In genomic region chr4:2071912-2072867, GRCh38 we compare ENCODE assay signal across 16 cellular contexts. TPM values are rescaled to one million over a fixed set of nuclear protein-coding genes. Genes with fewer than 3 reads are reported as not detected.
A peak's percentile ranks its signal among the peaks of the same experiment; 100 is the strongest.
DNase-seq lines count a peak whose midpoint lies in the region; ATAC-seq and TF ChIP-seq lines count a peak whose summit lies in the region.
"Had no signal": no experiment of that assay in that cellular context is flagged by ENCODE, and none has a peak within 500 bp of the region (broad histone marks: within the 10 kb centered on the region; RNA-seq: fewer than 3 reads in every experiment).

No MANE protein-coding gene starts in this region.

- H3K27ac ChIP-seq in lower lobe of right lung (no peak overlapping the region), testis (no peak overlapping the region)
- H3K27ac ChIP-seq: SJSA1, VCaP had no signal

- H3K4me1 ChIP-seq in lower lobe of right lung (no peaks in the 10 kb centered on the region), testis (peaks cover 46% of the 10 kb centered on the region)
- H3K4me1 ChIP-seq: SJSA1 had no signal

- POLR2A ChIA-PET in activated naive CD8-positive, alpha-beta T cell treated with anti-CD3 and anti-CD28 coated beads, Interleukin-2, amount 10 ng/mL, durations not matched to agents 7 days and 5 days (lab: Charles Lee) = no interaction called here
- POLR2A ChIA-PET in WTC11 (lab: Charles Lee) = no interaction called here

- DNase-seq in activated naive CD8-positive, alpha-beta T cell treated with anti-CD3 and anti-CD28 coated beads, Interleukin-2, amount 10 ng/mL, durations not matched to agents 7 days and 5 days = peak; percentile 22
- DNase-seq in activated naive CD8-positive, alpha-beta T cell treated with anti-CD3 and anti-CD28 coated beads, Interleukin-2, amount 50 U/mL, for 24 hours = no peak
- DNase-seq in WTC11 (ENCODE audit: low spot score) (peak; percentile 24), lower lobe of right lung (peak; percentile 38), testis (peak; percentile 82), NCI-H2227 treated with DMSO at 0.1 percent for 48 hours (lab: John Stamatoyannopoulos, UW) (no peak), NCI-H2171 (lab: John Stamatoyannopoulos, UW) (no peak)
- DNase-seq: activated naive CD4-positive, alpha-beta T cell treated with anti-CD3 and anti-CD28 coated beads, Interleukin-2, amount 50 U/mL, for 16 hours; central memory CD4-positive, alpha-beta T cell; HCEC 1CT; NCI-H2029 treated with DMSO at 0.1 percent for 48 hours had no signal

- intact Hi-C loops in lower lobe of right lung (cut with DNase I) (no loop called here), testis (cut with DNase I; ENCODE audit: low total_unique reads) (no loop called here)

- TF ChIP-seq CTCF in WTC11 (IDR thresholded peaks at IDR 0.05) (no peak), lower lobe of right lung (IDR thresholded peaks at IDR 0.05) (no peak), testis (IDR thresholded peaks at IDR 0.05) (no peak)

- no peak overlapping the region for H3K4me3 ChIP-seq in lower lobe of right lung
- H3K4me3 ChIP-seq in testis = no peak overlapping the region
- H3K4me3 ChIP-seq: SJSA1 had no signal

- no peaks in the 10 kb centered on the region for H3K36me3 Mint-ChIP-seq in activated naive CD8-positive, alpha-beta T cell treated with anti-CD3 and anti-CD28 coated beads, Interleukin-2, amount 10 ng/mL, durations not matched to agents 7 days and 5 days
- H3K36me3 Mint-ChIP-seq in activated naive CD8-positive, alpha-beta T cell treated with anti-CD3 and anti-CD28 coated beads, Interleukin-2, amount 50 U/mL, for 24 hours (ENCODE audit: low read depth) = no peaks in the 10 kb centered on the region
- H3K36me3 Mint-ChIP-seq in WTC11 = no peaks in the 10 kb centered on the region

- CTCF ChIA-PET in WTC11 (lab: Charles Lee) = interaction anchor here (0.6 to 1.2 kb wide), 2 partner anchors 15 to 183 kb away, joined by 3 read pairs; no protein-coding TSS in a partner anchor

- H3K9me3 ChIP-seq in lower lobe of right lung (no peaks in the 10 kb centered on the region), testis (no peaks in the 10 kb centered on the region)
- H3K9me3 ChIP-seq: SJSA1 had no signal

- WGBS in testis, 2 donors = 40 to 59% methylated on average over 1 to 26 of the region's 28 CpGs

- no peaks in the 10 kb centered on the region for H3K9me3 Mint-ChIP-seq in activated naive CD8-positive, alpha-beta T cell treated with anti-CD3 and anti-CD28 coated beads, Interleukin-2, amount 10 ng/mL, durations not matched to agents 7 days and 5 days
- H3K9me3 Mint-ChIP-seq in activated naive CD8-positive, alpha-beta T cell treated with anti-CD3 and anti-CD28 coated beads, Interleukin-2, amount 50 U/mL, for 24 hours = no peaks in the 10 kb centered on the region
- H3K9me3 Mint-ChIP-seq in WTC11 = no peaks in the 10 kb centered on the region
- H3K9me3 Mint-ChIP-seq: stimulated activated naive CD8-positive, alpha-beta T cell treated with anti-CD3 and anti-CD28 coated beads, Interleukin-15, Interleukin-2, amounts not matched to agents 100 ng/mL and 50 ng/mL, for 24 hours had no signal

- TF ChIP-seq POLR2A in testis (IDR thresholded peaks at IDR 0.05) = no peak

- H3K27me3 Mint-ChIP-seq in activated naive CD8-positive, alpha-beta T cell treated with anti-CD3 and anti-CD28 coated beads, Interleukin-2, amount 10 ng/mL, durations not matched to agents 7 days and 5 days = no peaks in the 10 kb centered on the region
- H3K27me3 Mint-ChIP-seq in activated naive CD8-positive, alpha-beta T cell treated with anti-CD3 and anti-CD28 coated beads, Interleukin-2, amount 50 U/mL, for 24 hours = no peaks in the 10 kb centered on the region
- no peaks in the 10 kb centered on the region for H3K27me3 Mint-ChIP-seq in WTC11 (ENCODE audit: low read depth)
- H3K27me3 Mint-ChIP-seq: stimulated activated naive CD8-positive, alpha-beta T cell treated with anti-CD3 and anti-CD28 coated beads, Interleukin-15, Interleukin-2, amounts not matched to agents 100 ng/mL and 50 ng/mL, for 24 hours had no signal

- no peak overlapping the region for H3K4me3 Mint-ChIP-seq in activated naive CD8-positive, alpha-beta T cell treated with anti-CD3 and anti-CD28 coated beads, Interleukin-2, amount 10 ng/mL, durations not matched to agents 7 days and 5 days
- no peak overlapping the region for H3K4me3 Mint-ChIP-seq in activated naive CD8-positive, alpha-beta T cell treated with anti-CD3 and anti-CD28 coated beads, Interleukin-2, amount 50 U/mL, for 24 hours
- no peak overlapping the region for H3K4me3 Mint-ChIP-seq in WTC11
- H3K4me3 Mint-ChIP-seq: stimulated activated naive CD8-positive, alpha-beta T cell treated with anti-CD3 and anti-CD28 coated beads, Interleukin-15, Interleukin-2, amounts not matched to agents 100 ng/mL and 50 ng/mL, for 24 hours had no signal

- no peaks in the 10 kb centered on the region for H3K4me1 Mint-ChIP-seq in activated naive CD8-positive, alpha-beta T cell treated with anti-CD3 and anti-CD28 coated beads, Interleukin-2, amount 10 ng/mL, durations not matched to agents 7 days and 5 days
- no peaks in the 10 kb centered on the region for H3K4me1 Mint-ChIP-seq in activated naive CD8-positive, alpha-beta T cell treated with anti-CD3 and anti-CD28 coated beads, Interleukin-2, amount 50 U/mL, for 24 hours
- H3K4me1 Mint-ChIP-seq in WTC11 = peaks cover 17% of the 10 kb centered on the region

- no peak for ATAC-seq in activated naive CD8-positive, alpha-beta T cell treated with anti-CD3 and anti-CD28 coated beads, Interleukin-2, amount 10 ng/mL, durations not matched to agents 7 days and 5 days (ENCODE audit: low read depth)
- no peak for ATAC-seq in activated naive CD8-positive, alpha-beta T cell treated with anti-CD3 and anti-CD28 coated beads, Interleukin-2, amount 50 U/mL, for 24 hours
- ATAC-seq in WTC11 (peak; percentile 13), lower lobe of right lung (no peak), GM18498 (IDR thresholded peaks at IDR 0.05; ENCODE audit: unreplicated experiment) (no peak)

- H3K27ac Mint-ChIP-seq in activated naive CD8-positive, alpha-beta T cell treated with anti-CD3 and anti-CD28 coated beads, Interleukin-2, amount 10 ng/mL, durations not matched to agents 7 days and 5 days = no peak overlapping the region
- no peak overlapping the region for H3K27ac Mint-ChIP-seq in activated naive CD8-positive, alpha-beta T cell treated with anti-CD3 and anti-CD28 coated beads, Interleukin-2, amount 50 U/mL, for 24 hours
- H3K27ac Mint-ChIP-seq in WTC11 = no peak overlapping the region
- H3K27ac Mint-ChIP-seq: stimulated activated naive CD8-positive, alpha-beta T cell treated with anti-CD3 and anti-CD28 coated beads, Interleukin-15, Interleukin-2, amounts not matched to agents 100 ng/mL and 50 ng/mL, for 24 hours had no signal

- H3K36me3 ChIP-seq in lower lobe of right lung (no peaks in the 10 kb centered on the region), testis (ENCODE audit: low read depth, missing control alignments) (no peaks in the 10 kb centered on the region)
- H3K36me3 ChIP-seq: SJSA1 had no signal

- H3K27me3 ChIP-seq in lower lobe of right lung (ENCODE audit: low read depth) (peaks cover 17% of the 10 kb centered on the region), testis (no peaks in the 10 kb centered on the region)
- H3K27me3 ChIP-seq: SJSA1 had no signal

TF ChIP-seq in WTC11, 78 proteins besides CTCF, POLR2A, EP300 and RAD21:
- TF ChIP-seq SMAD4 (CRISPR knock-in tag; IDR thresholded peaks at IDR 0.05) (no peak), ZNF423 (CRISPR knock-in tag; IDR thresholded peaks at IDR 0.05) (0 out of 2 replicates have a peak, but pooled peaks have one; percentile 5)

RNA-seq across cellular contexts. Expression of gene NAT8L, which starts 13.1 kb away (rescaled TPM):
- total RNA-seq in activated naive CD8-positive, alpha-beta T cell treated with anti-CD3 and anti-CD28 coated beads, Interleukin-2, amount 10 ng/mL, durations not matched to agents 7 days and 5 days = under 1 TPM in 1 of 2 experiments, not detected in 1; 0.14 TPM
- 19.7 to 20.2 TPM (median 20.0 TPM) in 3 replicates for total RNA-seq in WTC11 (2021)
- total RNA-seq in lower lobe of right lung = 0.24 TPM
- 10 to 100 TPM; 56.6 to 82.9 TPM for total RNA-seq in testis
- polyA plus RNA-seq in testis (ENCODE audit: insufficient read depth, low read depth, low replicate concordance) = 36.6 TPM
- total RNA-seq: glomerular endothelial cell, SJSA1 had no signal

Comparison
In these comparisons a context has a peak if more than half of its experiments do, and no peak if none do; other contexts are left out.
1. DNase-seq: peak in activated naive CD8-positive, alpha-beta T cell treated with anti-CD3 and anti-CD28 coated beads, Interleukin-2, amount 10 ng/mL, durations not matched to agents 7 days and 5 days (single experiment), WTC11 (single experiment), lower lobe of right lung (single experiment) and testis (single experiment); none in activated naive CD8-positive, alpha-beta T cell treated with anti-CD3 and anti-CD28 coated beads, Interleukin-2, amount 50 U/mL, for 24 hours (single experiment), NCI-H2227 treated with DMSO at 0.1 percent for 48 hours (single experiment) and NCI-H2171 (single experiment).
2. RNA of gene NAT8L, which starts 13.1 kb away (total RNA-seq): 56.6 to 82.9 TPM in testis and 19.7 to 20.2 TPM in WTC11; 0.24 TPM in lower lobe of right lung (single experiment) and 0.14 TPM in activated naive CD8-positive, alpha-beta T cell treated with anti-CD3 and anti-CD28 coated beads, Interleukin-2, amount 10 ng/mL, durations not matched to agents 7 days and 5 days; every median in the first group is over 10 times any median in the second.